18 cellular contexts compared by ENCODE assay signal in the genomic region with DNA sequence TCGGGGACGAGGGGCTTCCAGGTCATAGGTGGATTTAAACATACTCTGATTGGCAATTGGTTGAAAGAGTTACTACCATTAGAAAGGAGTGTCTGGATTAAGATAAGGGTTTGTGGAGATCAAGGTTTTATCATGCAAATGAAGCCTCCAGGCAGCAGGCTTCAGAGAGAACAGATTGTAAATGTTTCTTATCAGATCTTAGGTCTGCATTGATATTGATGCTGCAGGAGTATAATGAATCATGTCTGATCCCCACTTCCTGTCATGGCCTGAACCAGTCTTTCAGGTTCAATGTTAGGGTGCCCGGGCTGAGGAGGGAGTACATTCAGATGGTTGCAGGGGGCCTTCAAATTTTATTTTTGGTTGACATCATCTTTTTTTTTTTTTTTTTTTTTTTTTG. TPM values are rescaled to one million over a fixed set of nuclear protein-coding genes. Genes with fewer than 3 reads are reported as not detected.
DNase-seq lines count a peak whose midpoint lies in the region; ATAC-seq and TF ChIP-seq lines count a peak whose summit lies in the region.
"Had no signal": no experiment of that assay in that cellular context is flagged by ENCODE, and none has a peak within 500 bp of the region (broad histone marks: within the 10 kb centered on the region; RNA-seq: fewer than 3 reads in every experiment).

No MANE protein-coding gene starts in this region.

- no peak overlapping the region for H3K4me3 Mint-ChIP-seq in brain
- H3K4me3 Mint-ChIP-seq in stimulated activated naive CD8-positive, alpha-beta T cell treated with anti-CD3 and anti-CD28 coated beads, Interleukin-15, amount 100 ng/mL, for 72 hours = no peak overlapping the region
- H3K4me3 Mint-ChIP-seq in stimulated activated naive B cell treated with anti-CD40 and anti-IgM and Interleukin-4, amounts not matched to agents 10 μg/mL and 1 μg/mL and 100 μg/mL, for 72 hours = no peak overlapping the region
- H3K4me3 Mint-ChIP-seq: HFFc6; IgD-negative memory B cell; T-helper 1 cell treated with Interleukin-12 subunit alpha and Interleukin-12 subunit beta and Interleukin-4 antibody, amounts not matched to agents 30 μg/mL and 1 μg/mL, for 36 hours had no signal

- peak overlapping the region in 4 of 5 experiments; percentile 7 to 54 (median 38) for H3K27ac Mint-ChIP-seq in brain
- no peak overlapping the region for H3K27ac Mint-ChIP-seq in stimulated activated naive CD8-positive, alpha-beta T cell treated with anti-CD3 and anti-CD28 coated beads, Interleukin-15, amount 100 ng/mL, for 72 hours
- no peak overlapping the region for H3K27ac Mint-ChIP-seq in stimulated activated naive B cell treated with anti-CD40 and anti-IgM and Interleukin-4, amounts not matched to agents 10 μg/mL and 1 μg/mL and 100 μg/mL, for 72 hours
- H3K27ac Mint-ChIP-seq: HFFc6; T-helper 1 cell treated with Interleukin-12 subunit alpha and Interleukin-12 subunit beta and Interleukin-4 antibody, amounts not matched to agents 30 μg/mL and 1 μg/mL, for 36 hours had no signal

- H3K36me3 ChIP-seq in left ventricle myocardium inferior (peaks cover 21% of the 10 kb centered on the region), right lobe of liver (no peaks in the 10 kb centered on the region)

- H3K36me3 Mint-ChIP-seq in brain = peaks cover 23% of the 10 kb centered on the region
- no peaks in the 10 kb centered on the region for H3K36me3 Mint-ChIP-seq in stimulated activated naive B cell treated with anti-CD40 and anti-IgM and Interleukin-4, amounts not matched to agents 10 μg/mL and 1 μg/mL and 100 μg/mL, for 72 hours
- H3K36me3 Mint-ChIP-seq: IgD-negative memory B cell had no signal

- CTCF ChIA-PET in RWPE1 (lab: Yijun Ruan, JAX) = interaction anchor here (1.3 kb wide), 1 partner anchor 23 kb away, joined by 4 read pairs; no protein-coding TSS in a partner anchor

- H3K4me3 ChIP-seq in left ventricle myocardium inferior (no peak overlapping the region), right lobe of liver (no peak overlapping the region)
- H3K4me3 ChIP-seq: BLaER1 had no signal

- TF ChIP-seq CTCF in left ventricle myocardium inferior (IDR thresholded peaks at IDR 0.05; ENCODE audit: borderline replicate concordance) (no peak), RWPE1 (conservative IDR thresholded peaks at IDR 0.05; ENCODE audit: low read depth) (no peak), brain (conservative IDR thresholded peaks at IDR 0.05) (no peak), right lobe of liver (IDR thresholded peaks at IDR 0.05) (no peak)

- H3K9me3 ChIP-seq in left ventricle myocardium inferior (replicated peaks) = no peaks in the 10 kb centered on the region
- no peaks in the 10 kb centered on the region for H3K9me3 ChIP-seq in right lobe of liver
- H3K9me3 ChIP-seq: BLaER1 had no signal

- intact Hi-C loops in left ventricle myocardium superior (cut with micrococcal nuclease) (no loop called here), left ventricle myocardium inferior (cut with micrococcal nuclease) (no loop called here), right lobe of liver (cut with DNase I) (no loop called here)

- DNase-seq in left ventricle myocardium superior (peak; percentile 16), left ventricle myocardium inferior (no peak), RWPE1 (ENCODE audit: low spot score) (peak; percentile 54), right lobe of liver (no peak), AG20443 (ENCODE audit: low spot score) (no peak)
- no peak for DNase-seq in stimulated activated naive CD8-positive, alpha-beta T cell treated with anti-CD3 and anti-CD28 coated beads, Interleukin-15, amount 100 ng/mL, for 72 hours
- DNase-seq in stimulated activated naive B cell treated with anti-CD40 and anti-IgM and Interleukin-4, amounts not matched to agents 10 μg/mL and 1 μg/mL and 100 μg/mL, for 72 hours = no peak
- DNase-seq: activated T-cell treated with anti-CD3 and anti-CD28 coated beads, Interleukin-2, amount 50 U/mL, for 48 hours; erythroblast; GF-D8; HFFc6; hypothalamus; NCI-H1930; stimulated activated naive CD4-positive, alpha-beta T cell treated with Interleukin-2 at 50 U/mL for 16 hours had no signal

- H3K4me1 Mint-ChIP-seq in brain = peaks cover 49% of the 10 kb centered on the region
- H3K4me1 Mint-ChIP-seq in stimulated activated naive CD8-positive, alpha-beta T cell treated with anti-CD3 and anti-CD28 coated beads, Interleukin-15, amount 100 ng/mL, for 72 hours = peaks cover 25% of the 10 kb centered on the region
- peaks cover 7 to 13% of the 10 kb centered on the region in 2 donors for H3K4me1 Mint-ChIP-seq in stimulated activated naive B cell treated with anti-CD40 and anti-IgM and Interleukin-4, amounts not matched to agents 10 μg/mL and 1 μg/mL and 100 μg/mL, for 72 hours

- no peak for ATAC-seq in left ventricle myocardium superior
- ATAC-seq in stimulated activated naive CD8-positive, alpha-beta T cell treated with anti-CD3 and anti-CD28 coated beads, Interleukin-15, amount 100 ng/mL, for 72 hours = peak; percentile 39
- ATAC-seq in right lobe of liver = no peak
- no peak for ATAC-seq in stimulated activated naive B cell treated with anti-CD40 and anti-IgM and Interleukin-4, amounts not matched to agents 10 μg/mL and 1 μg/mL and 100 μg/mL, for 72 hours (replicated peaks)

- TF ChIP-seq POLR2A in right lobe of liver (IDR thresholded peaks at IDR 0.05) = no peak

- no peaks in the 10 kb centered on the region for H3K9me3 Mint-ChIP-seq in brain
- no peaks in the 10 kb centered on the region for H3K9me3 Mint-ChIP-seq in stimulated activated naive CD8-positive, alpha-beta T cell treated with anti-CD3 and anti-CD28 coated beads, Interleukin-15, amount 100 ng/mL, for 72 hours
- no peaks in the 10 kb centered on the region for H3K9me3 Mint-ChIP-seq in stimulated activated naive B cell treated with anti-CD40 and anti-IgM and Interleukin-4, amounts not matched to agents 10 μg/mL and 1 μg/mL and 100 μg/mL, for 72 hours
- H3K9me3 Mint-ChIP-seq: HFFc6; IgD-negative memory B cell; T-helper 1 cell treated with Interleukin-12 subunit alpha and Interleukin-12 subunit beta and Interleukin-4 antibody, amounts not matched to agents 30 μg/mL and 1 μg/mL, for 36 hours had no signal

- H3K27me3 ChIP-seq in left ventricle myocardium inferior (ENCODE audit: low read depth) (no peaks in the 10 kb centered on the region), right lobe of liver (no peaks in the 10 kb centered on the region)
- H3K27me3 ChIP-seq: BLaER1 had no signal

- WGBS in right lobe of liver (ENCODE audit: insufficient coverage, low coverage, low lambda C conversion rate, missing lambda C conversion rate) = 45% methylated on average over 2 of the region's 3 CpGs

- POLR2A ChIA-PET in RWPE1 (lab: Yijun Ruan, JAX; ENCODE audit: low non-redundant PET) = interaction anchor here (0.6 kb wide), 1 partner anchor 20 kb away, joined by 4 read pairs; no protein-coding TSS in a partner anchor

- no peak overlapping the region for H3K27ac ChIP-seq in left ventricle myocardium inferior (replicated peaks)
- H3K27ac ChIP-seq in RWPE1 = no peak overlapping the region; the same call in 1 of the 2 replicates
- no peak overlapping the region for H3K27ac ChIP-seq in right lobe of liver

- no peaks in the 10 kb centered on the region for H3K27me3 Mint-ChIP-seq in brain
- no peaks in the 10 kb centered on the region for H3K27me3 Mint-ChIP-seq in stimulated activated naive CD8-positive, alpha-beta T cell treated with anti-CD3 and anti-CD28 coated beads, Interleukin-15, amount 100 ng/mL, for 72 hours
- H3K27me3 Mint-ChIP-seq in stimulated activated naive B cell treated with anti-CD40 and anti-IgM and Interleukin-4, amounts not matched to agents 10 μg/mL and 1 μg/mL and 100 μg/mL, for 72 hours = no peaks in the 10 kb centered on the region
- H3K27me3 Mint-ChIP-seq: IgD-negative memory B cell had no signal

- H3K4me1 ChIP-seq in left ventricle myocardium inferior = peaks cover 33% of the 10 kb centered on the region
- H3K4me1 ChIP-seq in right lobe of liver = peaks cover 0 to 6% (median 0%) of the 10 kb centered on the region in 4 donors

RNA-seq across cellular contexts. Expression of a gene that starts 51.4 kb away (rescaled TPM):
- total RNA-seq in left ventricle myocardium superior (28.6 TPM), left ventricle myocardium inferior (34.4 TPM), right lobe of liver (10 to 100 TPM in 3 of 6 experiments, 1 to 10 TPM in 3; 3.0 to 38.3 (median 10.0) TPM)
- polyA plus RNA-seq in brain (ENCODE audit: insufficient read depth, low read depth, low replicate concordance) = 43.1 TPM

Comparison
In these comparisons a context has a peak if more than half of its experiments do, and no peak if none do; other contexts are left out.
1. DNase-seq: peak in left ventricle myocardium superior (single experiment) and RWPE1 (single experiment); none in left ventricle myocardium inferior (single experiment), stimulated activated naive CD8-positive, alpha-beta T cell treated with anti-CD3 and anti-CD28 coated beads, Interleukin-15, amount 100 ng/mL, for 72 hours (0 of 2), right lobe of liver (0 of 3), stimulated activated naive B cell treated with anti-CD40 and anti-IgM and Interleukin-4, amounts not matched to agents 10 μg/mL and 1 μg/mL and 100 μg/mL, for 72 hours (single experiment) and AG20443 (single experiment).
2. H3K27ac Mint-ChIP-seq: peak in brain (4 of 5); none in stimulated activated naive CD8-positive, alpha-beta T cell treated with anti-CD3 and anti-CD28 coated beads, Interleukin-15, amount 100 ng/mL, for 72 hours (0 of 2) and stimulated activated naive B cell treated with anti-CD40 and anti-IgM and Interleukin-4, amounts not matched to agents 10 μg/mL and 1 μg/mL and 100 μg/mL, for 72 hours (single experiment).